ENCODE assay signal across 18 cellular contexts in genomic region chr3:140610544-140610943, GRCh38.
"Had no signal": no experiment of that assay in that cellular context is flagged by ENCODE, and none has a peak within 500 bp of the region (broad histone marks: within the 10 kb centered on the region; RNA-seq: fewer than 3 reads in every experiment).

No MANE protein-coding gene starts in this region.

- H3K27me3 ChIP-seq: neutrophil, testis, tibial nerve, upper lobe of right lung, vagina had no signal

- H3K4me3 ChIP-seq: testis, tibial nerve, upper lobe of right lung, vagina had no signal

- ATAC-seq: effector memory CD8-positive, alpha-beta T cell; foreskin keratinocyte; left colon; naive thymus-derived CD8-positive, alpha-beta T cell; right cardiac atrium; upper lobe of right lung had no signal

- FAIRE-seq: colon, kidney had no signal

- H3K4me1 ChIP-seq: foreskin keratinocyte, testis, tibial nerve, upper lobe of right lung, vagina had no signal

- H3K27ac ChIP-seq: foreskin keratinocyte, neutrophil, testis, tibial nerve, upper lobe of right lung, vagina had no signal

- H3K36me3 ChIP-seq: neutrophil, tibial nerve, upper lobe of right lung, vagina had no signal

- DNase-seq: effector memory CD8-positive, alpha-beta T cell; erythroblast; foreskin keratinocyte; immature natural killer cell; kidney; left colon; mesendoderm; naive thymus-derived CD8-positive, alpha-beta T cell; posterior cingulate gyrus; right cardiac atrium; stimulated activated CD4-positive, alpha-beta T cell treated with anti-CD3 and anti-CD28 coated beads, Interleukin-4, amount 100 ng/mL, for 1 hour; stimulated activated CD8-positive, alpha-beta memory T cell treated with anti-CD3 and anti-CD28 coated beads, Interleukin-4, amount 100 ng/mL, for 48 hours; testis; upper lobe of right lung had no signal

- H3K9me3 ChIP-seq: neutrophil, testis, upper lobe of right lung, vagina had no signal
